ENCODE assay signal across 14 cellular contexts in genomic region chr13:100454876-100455275, GRCh38.
DNase-seq lines count a peak whose midpoint lies in the region; ATAC-seq and TF ChIP-seq lines count a peak whose summit lies in the region.
"Had no signal": no experiment of that assay in that cellular context is flagged by ENCODE, and none has a peak within 500 bp of the region (broad histone marks: within the 10 kb centered on the region; RNA-seq: fewer than 3 reads in every experiment).

No MANE protein-coding gene starts in this region.

- CTCF ChIA-PET in HEK293 (lab: Yijun Ruan, JAX) (no interaction called here), WTC11 (lab: Charles Lee) (no interaction called here)

- H3K36me3 ChIP-seq in HEK293 (ENCODE audit: control insufficient read depth in 2 of 2, insufficient read depth in 1 of 2, low read length in 2 of 2) (no peaks in the 10 kb centered on the region), vagina (no peaks in the 10 kb centered on the region)

- peak overlapping the region; percentile 60; the same call in 1 of the 2 replicates for H3K27ac Mint-ChIP-seq in WTC11

- H3K36me3 Mint-ChIP-seq in WTC11: peaks cover 10% of the 10 kb centered on the region

- no peaks in the 10 kb centered on the region; the same call in 1 of the 2 replicates for H3K27me3 Mint-ChIP-seq in WTC11 (ENCODE audit: low read depth)

- H3K4me1 ChIP-seq in HEK293 (ENCODE audit: control insufficient read depth, insufficient read depth, low read length): no peaks in the 10 kb centered on the region
- no peaks in the 10 kb centered on the region for H3K4me1 ChIP-seq in vagina
- H3K4me1 ChIP-seq: esophagus squamous epithelium had no signal

- H3K4me3 ChIP-seq in HEK293 (ENCODE audit: low read depth, low read length) (no peak overlapping the region), foreskin fibroblast (ENCODE audit: low read depth in 1 of 2, low read length in 2 of 2) (no peak overlapping the region), vagina (no peak overlapping the region)
- H3K4me3 ChIP-seq: esophagus squamous epithelium had no signal

- H3K27me3 ChIP-seq in vagina: no peaks in the 10 kb centered on the region
- H3K27me3 ChIP-seq: esophagus squamous epithelium had no signal

- H3K27ac ChIP-seq in HEK293 (ENCODE audit: extremely low read depth, low read depth, low read length): no peak overlapping the region
- H3K27ac ChIP-seq in vagina: no peak overlapping the region
- H3K27ac ChIP-seq: C4-2B, esophagus squamous epithelium, VCaP had no signal

- POLR2A ChIA-PET in HEK293 (lab: Yijun Ruan, JAX): no interaction called here
- POLR2A ChIA-PET in WTC11 (lab: Charles Lee): no interaction called here

- H3K4me1 Mint-ChIP-seq in WTC11: peaks cover 22% of the 10 kb centered on the region

- H3K9me3 Mint-ChIP-seq in WTC11: peaks cover 9% of the 10 kb centered on the region
- H3K9me3 Mint-ChIP-seq: activated T-cell treated with anti-CD3 and anti-CD28 coated beads, Interleukin-2, amount 50 U/mL, for 4 hours had no signal

- TF ChIP-seq POLR2A in vagina (IDR thresholded peaks at IDR 0.05): no peak

- TF ChIP-seq CTCF in HEK293 (tag by site-specific recombination; IDR thresholded peaks at IDR 0.05) (no peak), WTC11 (IDR thresholded peaks at IDR 0.05) (no peak), foreskin fibroblast (IDR thresholded peaks at IDR 0.05; ENCODE audit: low read depth, low read length) (no peak), vagina (IDR thresholded peaks at IDR 0.05) (no peak)

- no peaks in the 10 kb centered on the region for H3K9me3 ChIP-seq in HEK293 (ENCODE audit: control insufficient read depth, insufficient read depth, low read depth, low read length)
- H3K9me3 ChIP-seq in vagina: no peaks in the 10 kb centered on the region

- no peak overlapping the region for H3K4me3 Mint-ChIP-seq in WTC11
- H3K4me3 Mint-ChIP-seq: activated T-cell treated with anti-CD3 and anti-CD28 coated beads, Interleukin-2, amount 50 U/mL, for 4 hours had no signal

- ATAC-seq in WTC11: no peak
- ATAC-seq in GM18870 (IDR thresholded peaks at IDR 0.05; ENCODE audit: unreplicated experiment): no peak
- no peak for ATAC-seq in HG03159 (IDR thresholded peaks at IDR 0.05; ENCODE audit: unreplicated experiment)
- ATAC-seq in HG02852 (IDR thresholded peaks at IDR 0.05; ENCODE audit: unreplicated experiment): no peak
- ATAC-seq: activated T-cell treated with anti-CD3 and anti-CD28 coated beads, Interleukin-2, amount 50 U/mL, for 4 hours had no signal

- intact Hi-C loops in vagina (cut with DNase I): no loop called here

- DNase-seq in COLO829 (ENCODE audit: low spot score) (peak; percentile 15), WTC11 (ENCODE audit: low spot score) (no peak), foreskin fibroblast (peak; percentile 34 to 61), vagina (ENCODE audit: extremely low spot score in 2 of 2) (no peak)
- DNase-seq: activated T-cell treated with anti-CD3 and anti-CD28 coated beads, Interleukin-2, amount 50 U/mL, for 4 hours; esophagus squamous epithelium; GOT3; NCI-H446 had no signal

TF ChIP-seq in HEK293, 187 proteins besides CTCF, POLR2A, EP300 and RAD21:
- TF ChIP-seq ZFHX2 (tag by site-specific recombination; conservative IDR thresholded peaks at IDR 0.05) (peak; percentile 63), EGR2 (tag by site-specific recombination; IDR thresholded peaks at IDR 0.05; ENCODE audit: low read depth) (peak; percentile 34; the same call in 1 of the 2 replicates), ZNF350 (tag by site-specific recombination; IDR thresholded peaks at IDR 0.05) (no peak), PRDM6 (tag by site-specific recombination; IDR thresholded peaks at IDR 0.05) (peak; percentile 52; the same call in 1 of the 2 replicates), SCRT2 (tag by site-specific recombination; IDR thresholded peaks at IDR 0.05) (no peak)
TF ChIP-seq in HEK293: peak in this region for 3.

TF ChIP-seq in WTC11, 78 proteins besides CTCF, POLR2A, EP300 and RAD21:
- no peak for TF ChIP-seq ZNF532 (CRISPR knock-in tag; IDR thresholded peaks at IDR 0.05; ENCODE audit: borderline replicate concordance)
- no peak for TF ChIP-seq ARID4B (CRISPR knock-in tag; IDR thresholded peaks at IDR 0.05; ENCODE audit: borderline replicate concordance)
- no peak for TF ChIP-seq ZNF121 (CRISPR knock-in tag; IDR thresholded peaks at IDR 0.05)
- no peak for TF ChIP-seq ATF2 (CRISPR knock-in tag; IDR thresholded peaks at IDR 0.05; ENCODE audit: borderline replicate concordance, low read depth)

Comparison
In these comparisons a context has a peak if more than half of its experiments do, and no peak if none do; other contexts are left out.
1. DNase-seq: peak in COLO829 (single experiment) and foreskin fibroblast (2 of 2); none in WTC11 (single experiment) and vagina (0 of 2).